Comparison of ENCODE assay signal across 13 cellular contexts in the genomic region with DNA sequence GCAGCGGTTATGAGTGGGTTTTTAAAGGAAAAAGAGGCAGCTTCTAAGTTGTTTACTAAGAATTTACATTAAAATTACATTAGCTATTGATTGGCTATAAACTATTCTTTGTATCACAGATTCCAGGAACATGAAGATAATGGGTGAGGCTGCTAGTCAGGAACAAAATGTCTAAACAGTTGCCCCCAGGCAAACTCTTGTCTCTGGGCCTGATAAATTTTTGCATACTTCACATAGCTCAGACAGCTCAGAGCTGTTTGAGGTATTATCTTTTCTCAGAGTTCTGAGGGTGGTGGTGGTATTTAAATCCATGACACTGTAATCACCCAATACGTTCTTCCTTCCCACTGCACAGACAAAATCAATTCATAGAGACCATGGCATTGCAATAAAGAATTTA. TPM values are rescaled to one million over a fixed set of nuclear protein-coding genes. Genes with fewer than 3 reads are reported as not detected.
DNase-seq lines count a peak whose midpoint lies in the region; ATAC-seq, FAIRE-seq and TF ChIP-seq lines count a peak whose summit lies in the region.
"Had no signal": no experiment of that assay in that cellular context is flagged by ENCODE, and none has a peak within 500 bp of the region (broad histone marks: within the 10 kb centered on the region; RNA-seq: fewer than 3 reads in every experiment).

No MANE protein-coding gene starts in this region.

- peaks cover 42% of the 10 kb centered on the region for H3K79me2 ChIP-seq in HCT116 (ENCODE audit: insufficient read depth, low read length)
- H3K79me2 ChIP-seq in MM.1S (ENCODE audit: low read length), result peaks cover 23% of the 10 kb centered on the region

- H2AFZ ChIP-seq in HCT116 (ENCODE audit: low read depth, low read length, poor library complexity, severe bottlenecking) (no peak overlapping the region), MM.1S (ENCODE audit: low read length) (no peak overlapping the region)

- H3K9me2 ChIP-seq in HCT116 (ENCODE audit: insufficient read depth) (no peaks in the 10 kb centered on the region), MM.1S (replicated peaks; ENCODE audit: insufficient read depth, low read length) (no peaks in the 10 kb centered on the region)

- H3K27me3 Mint-ChIP-seq in activated T-helper 2 cell treated with anti-CD3 and anti-CD28 coated beads, Interferon-gamma antibody, Interleukin-2, Interleukin-4, amounts not matched to agents 10 μg/mL and 5 μg/mL and 100 μg/mL, durations not matched to agents 14 hours and 24 hours and 36 hours (ENCODE audit: low read depth), result no peaks in the 10 kb centered on the region
- H3K27me3 Mint-ChIP-seq: central memory CD8-positive, alpha-beta T cell had no signal

- peaks cover 51% of the 10 kb centered on the region for H3K36me3 Mint-ChIP-seq in activated T-helper 2 cell treated with anti-CD3 and anti-CD28 coated beads, Interferon-gamma antibody, Interleukin-2, Interleukin-4, amounts not matched to agents 10 μg/mL and 5 μg/mL and 100 μg/mL, durations not matched to agents 14 hours and 24 hours and 36 hours (ENCODE audit: low read depth)
- H3K36me3 Mint-ChIP-seq in stimulated activated effector memory CD8-positive, alpha-beta T cell treated with anti-CD3 and anti-CD28 coated beads, Interleukin-12 subunit alpha, Interleukin-12 subunit beta, amount 100 ng/mL, for 72 hours, result peaks cover under 1% of the 10 kb centered on the region

- ATAC-seq in HCT116, result no peak
- no peak for ATAC-seq in stimulated activated effector memory CD8-positive, alpha-beta T cell treated with anti-CD3 and anti-CD28 coated beads, Interleukin-12 subunit alpha, Interleukin-12 subunit beta, amount 100 ng/mL, for 72 hours

- no peak for FAIRE-seq in small intestine (lab: Jason Lieb, UNC)

- 82 to 85% (median 83%) methylated on average over 2 of the region's 2 CpGs for WGBS in small intestine, 3 donors

- peak overlapping the region; percentile 83; the same call in 1 of the 2 replicates for H3K9ac ChIP-seq in HCT116 (ENCODE audit: low read length)
- no peak overlapping the region for H3K9ac ChIP-seq in MM.1S (ENCODE audit: low read length)

- POLR2A ChIA-PET in HCT116 (lab: Charles Lee), result interaction anchor here (1.9 kb wide), 1 partner anchor 15 kb away, joined by 8 read pairs; no protein-coding TSS in a partner anchor

- H3K9me3 Mint-ChIP-seq in activated T-helper 2 cell treated with anti-CD3 and anti-CD28 coated beads, Interferon-gamma antibody, Interleukin-2, Interleukin-4, amounts not matched to agents 10 μg/mL and 5 μg/mL and 100 μg/mL, durations not matched to agents 14 hours and 24 hours and 36 hours, result peaks cover 33% of the 10 kb centered on the region
- peaks cover 9% of the 10 kb centered on the region for H3K9me3 Mint-ChIP-seq in stimulated activated effector memory CD8-positive, alpha-beta T cell treated with anti-CD3 and anti-CD28 coated beads, Interleukin-12 subunit alpha, Interleukin-12 subunit beta, amount 100 ng/mL, for 72 hours

- H3K4me3 Mint-ChIP-seq in activated T-helper 2 cell treated with anti-CD3 and anti-CD28 coated beads, Interferon-gamma antibody, Interleukin-2, Interleukin-4, amounts not matched to agents 10 μg/mL and 5 μg/mL and 100 μg/mL, durations not matched to agents 14 hours and 24 hours and 36 hours (ENCODE audit: low read depth), result peak overlapping the region; percentile 55
- H3K4me3 Mint-ChIP-seq in stimulated activated effector memory CD8-positive, alpha-beta T cell treated with anti-CD3 and anti-CD28 coated beads, Interleukin-12 subunit alpha, Interleukin-12 subunit beta, amount 100 ng/mL, for 72 hours, result no peak overlapping the region
- H3K4me3 Mint-ChIP-seq: central memory CD8-positive, alpha-beta T cell had no signal

- H3K27ac ChIP-seq in HCT116 (ENCODE audit: low read depth, low read length) (peak overlapping the region; percentile 92; the same call in 1 of the 2 replicates), small intestine (ENCODE audit: low read depth in 1 of 2, low read length in 1 of 2) (no peak overlapping the region), MM.1S (ENCODE audit: low read length) (no peak overlapping the region)

- no peak overlapping the region for H3K27ac Mint-ChIP-seq in activated T-helper 2 cell treated with anti-CD3 and anti-CD28 coated beads, Interferon-gamma antibody, Interleukin-2, Interleukin-4, amounts not matched to agents 10 μg/mL and 5 μg/mL and 100 μg/mL, durations not matched to agents 14 hours and 24 hours and 36 hours
- H3K27ac Mint-ChIP-seq in stimulated activated effector memory CD8-positive, alpha-beta T cell treated with anti-CD3 and anti-CD28 coated beads, Interleukin-12 subunit alpha, Interleukin-12 subunit beta, amount 100 ng/mL, for 72 hours, result no peak overlapping the region

- peak overlapping the region in 1 of 2 experiments; percentile 78; a peak in 1 of 4 replicates for H3K4me3 ChIP-seq in HCT116 (replicated peaks in 1 of 2; ENCODE audit: low read depth in 1 of 2, low read length in 2 of 2)
- H3K4me3 ChIP-seq in small intestine (ENCODE audit: low read depth in 1 of 2, low read length in 2 of 2), result no peak overlapping the region
- H3K4me3 ChIP-seq in MM.1S (ENCODE audit: low read length), result no peak overlapping the region

- RAD21 ChIA-PET in HCT116 (lab: Charles Lee; ENCODE audit: low non-redundant PET in 1 of 2, low total read pairs in 2 of 2, uncharacterized antibody in 2 of 2, unreplicated experiment in 2 of 2), result no interaction called here

- TF ChIP-seq POLR2A in HCT116 (IDR thresholded peaks at IDR 0.05; ENCODE audit: borderline replicate concordance, extremely low read depth, insufficient read depth, insufficient read length), result no peak

- intact Hi-C loops in HCT116 (cut with micrococcal nuclease), result loop anchor here (1.0 kb wide), 1 partner anchor 18 kb away; no protein-coding TSS in a partner anchor
- intact Hi-C loops in activated T-helper 2 cell treated with anti-CD3 and anti-CD28 coated beads, Interferon-gamma antibody, Interleukin-2, Interleukin-4, amounts not matched to agents 10 μg/mL and 5 μg/mL and 100 μg/mL, durations not matched to agents 14 hours and 24 hours and 36 hours (cut with micrococcal nuclease), result loop anchor here (5.0 to 10.0 kb wide), 3 partner anchors 385 to 1205 kb away; a partner anchor contains a TSS

- H3K36me3 ChIP-seq in HCT116 (ENCODE audit: control insufficient read depth in 1 of 2, insufficient read depth in 2 of 2, low read length in 2 of 2) (no peaks in the 10 kb centered on the region; a peak in 1 of 4 replicates), small intestine (ENCODE audit: control insufficient read depth in 2 of 2, insufficient read depth in 2 of 2, low read length in 2 of 2) (no peaks in the 10 kb centered on the region), MM.1S (replicated peaks; ENCODE audit: insufficient read depth, low read length) (0 out of 2 replicates have a peak, but pooled peaks cover under 1% of the 10 kb centered on the region)

- TF ChIP-seq CTCF in HCT116 (IDR thresholded peaks at IDR 0.05 in 2 of 3, conservative IDR thresholded peaks at IDR 0.05 in 1 of 3; ENCODE audit: borderline replicate concordance in 1 of 3, insufficient read depth in 1 of 3, low read depth in 2 of 3, low read length in 2 of 3) (no peak), MM.1S (IDR thresholded peaks at IDR 0.05; ENCODE audit: low read length) (no peak)

- H3K27me3 ChIP-seq in HCT116 (ENCODE audit: insufficient read depth, low read length) (no peaks in the 10 kb centered on the region), small intestine (ENCODE audit: control insufficient read depth in 2 of 2, insufficient read depth in 2 of 2, low read length in 2 of 2) (no peaks in the 10 kb centered on the region), MM.1S (replicated peaks; ENCODE audit: insufficient read depth, low read length) (no peaks in the 10 kb centered on the region)

- CTCF ChIA-PET in HCT116 (lab: Charles Lee), result no interaction called here

- no peak for TF ChIP-seq RAD21 in HCT116 (IDR thresholded peaks at IDR 0.05; ENCODE audit: low read depth)

- peaks cover 11 to 21% of the 10 kb centered on the region in 2 experiments for H3K4me1 ChIP-seq in HCT116 (ENCODE audit: control insufficient read depth in 1 of 2, insufficient read depth in 2 of 2, low read length in 2 of 2)
- H3K4me1 ChIP-seq in small intestine (ENCODE audit: control insufficient read depth in 2 of 2, insufficient read depth in 1 of 2, low read depth in 1 of 2, low read length in 1 of 2), result peaks cover 2% of the 10 kb centered on the region in 2 donors
- H3K4me1 ChIP-seq in MM.1S (ENCODE audit: low read length), result peaks cover 14% of the 10 kb centered on the region

- peaks cover 20% of the 10 kb centered on the region for H3K4me1 Mint-ChIP-seq in activated T-helper 2 cell treated with anti-CD3 and anti-CD28 coated beads, Interferon-gamma antibody, Interleukin-2, Interleukin-4, amounts not matched to agents 10 μg/mL and 5 μg/mL and 100 μg/mL, durations not matched to agents 14 hours and 24 hours and 36 hours (ENCODE audit: low read depth)
- peaks cover 12% of the 10 kb centered on the region for H3K4me1 Mint-ChIP-seq in stimulated activated effector memory CD8-positive, alpha-beta T cell treated with anti-CD3 and anti-CD28 coated beads, Interleukin-12 subunit alpha, Interleukin-12 subunit beta, amount 100 ng/mL, for 72 hours

- H3F3A ChIP-seq in MM.1S (ENCODE audit: insufficient read depth, low read length), result no peaks in the 10 kb centered on the region

- H3K4me2 ChIP-seq in HCT116 (ENCODE audit: low read length), result peak overlapping the region; percentile 91
- no peak overlapping the region for H3K4me2 ChIP-seq in MM.1S (ENCODE audit: low read depth, low read length)

- peaks cover 3 to 7% of the 10 kb centered on the region in 2 experiments; a peak in 1 of 4 replicates for H3K9me3 ChIP-seq in HCT116 (ENCODE audit: control insufficient read depth in 1 of 2, insufficient read depth in 1 of 2, low read depth in 1 of 2, low read length in 2 of 2)
- H3K9me3 ChIP-seq in small intestine (ENCODE audit: control insufficient read depth, low read depth), result no peaks in the 10 kb centered on the region
- H3K9me3 ChIP-seq in MM.1S (replicated peaks; ENCODE audit: insufficient read depth, low read length), result no peaks in the 10 kb centered on the region

- H4K20me1 ChIP-seq in HCT116 (ENCODE audit: insufficient read depth) (no peaks in the 10 kb centered on the region), MM.1S (ENCODE audit: insufficient read depth, low read length) (no peaks in the 10 kb centered on the region)

- peak; percentile 10 for DNase-seq in AG08395 (ENCODE audit: low spot score)
- DNase-seq in HCT116 (ENCODE audit: low read depth, low spot score), result no peak
- DNase-seq in activated T-helper 2 cell treated with anti-CD3 and anti-CD28 coated beads, Interferon-gamma antibody, Interleukin-2, Interleukin-4, amounts not matched to agents 10 μg/mL and 5 μg/mL and 100 μg/mL, durations not matched to agents 14 hours and 24 hours and 36 hours (ENCODE audit: low spot score), result no peak
- peak; percentile 73 for DNase-seq in iris pigment epithelial cell (ENCODE audit: low read depth)
- DNase-seq in stimulated activated effector memory CD8-positive, alpha-beta T cell treated with anti-CD3 and anti-CD28 coated beads, Interleukin-12 subunit alpha, Interleukin-12 subunit beta, amount 100 ng/mL, for 72 hours (ENCODE audit: low spot score in 2 of 2), result no peak
- DNase-seq in NOMO-1 treated with dmso at 0.1 percent for 144 hours (lab: John Stamatoyannopoulos, UW; ENCODE audit: unreplicated experiment), result no peak
- no peak for DNase-seq in small intestine
- DNase-seq in MM.1S, result no peak
- DNase-seq: activated CD8-positive, alpha-beta memory T cell treated with anti-CD3 and anti-CD28 coated beads, Interleukin-2, amount 50 U/mL, for 48 hours; DMS 273 treated with DMSO at 0.1 percent for 48 hours; KG1; midbrain had no signal

- BruUV-seq in HCT116 (replicated peaks; lab: Mats Ljungman, UMichigan), result no TSS peak

RNA-seq across cellular contexts. Expression of a gene that starts 2.1 kb away (rescaled TPM):
- total RNA-seq in HCT116 (2021; ENCODE audit: unreplicated experiment), result 43.0 TPM
- 11.7 and 16.4 TPM in 2 replicates for polyA plus RNA-seq in HCT116 (2012)
- total RNA-seq in activated T-helper 2 cell treated with anti-CD3 and anti-CD28 coated beads, Interferon-gamma antibody, Interleukin-2, Interleukin-4, amounts not matched to agents 10 μg/mL and 5 μg/mL and 100 μg/mL, durations not matched to agents 14 hours and 24 hours and 36 hours, result 29.5 and 32.5 TPM in 2 replicates
- 10 to 100 TPM; 15.1 to 24.3 (median 21.0) TPM for polyA plus RNA-seq in small intestine

Comparison
In these comparisons a context has a peak if more than half of its experiments do, and no peak if none do; other contexts are left out.
1. DNase-seq: peak in AG08395 (single experiment) and iris pigment epithelial cell (single experiment); none in HCT116 (single experiment), activated T-helper 2 cell treated with anti-CD3 and anti-CD28 coated beads, Interferon-gamma antibody, Interleukin-2, Interleukin-4, amounts not matched to agents 10 μg/mL and 5 μg/mL and 100 μg/mL, durations not matched to agents 14 hours and 24 hours and 36 hours (single experiment), stimulated activated effector memory CD8-positive, alpha-beta T cell treated with anti-CD3 and anti-CD28 coated beads, Interleukin-12 subunit alpha, Interleukin-12 subunit beta, amount 100 ng/mL, for 72 hours (0 of 2), NOMO-1 treated with dmso at 0.1 percent for 144 hours (single experiment), small intestine (single experiment) and MM.1S (single experiment).